9 cellular contexts compared by ENCODE assay signal in genomic region chr19:15199652-15200574, GRCh38. TPM values are rescaled to one million over a fixed set of nuclear protein-coding genes. Genes with fewer than 3 reads are reported as not detected.
DNase-seq lines count a peak whose midpoint lies in the region; ATAC-seq and TF ChIP-seq lines count a peak whose summit lies in the region.
"Had no signal": no experiment of that assay in that cellular context is flagged by ENCODE, and none has a peak within 500 bp of the region (broad histone marks: within the 10 kb centered on the region; RNA-seq: fewer than 3 reads in every experiment).

No MANE protein-coding gene starts in this region.

- BruUV-seq in A673 (replicated peaks; lab: Mats Ljungman, UMichigan) = no TSS peak

- H3K9me3 Mint-ChIP-seq in dendritic cell treated with granulocyte-macrophage colony-stimulating factor and Interleukin-4, amounts not matched to agents 40 ng/mL and 50 ng/mL, for 4 days = no peaks in the 10 kb centered on the region

- peaks cover 60% of the 10 kb centered on the region for H3K27me3 Mint-ChIP-seq in dendritic cell treated with granulocyte-macrophage colony-stimulating factor and Interleukin-4, amounts not matched to agents 40 ng/mL and 50 ng/mL, for 4 days

- peak overlapping the region; percentile 68 for H3K4me3 Mint-ChIP-seq in dendritic cell treated with granulocyte-macrophage colony-stimulating factor and Interleukin-4, amounts not matched to agents 40 ng/mL and 50 ng/mL, for 4 days

- peaks cover 37% of the 10 kb centered on the region for H3K4me1 Mint-ChIP-seq in dendritic cell treated with granulocyte-macrophage colony-stimulating factor and Interleukin-4, amounts not matched to agents 40 ng/mL and 50 ng/mL, for 4 days (ENCODE audit: low read depth)

- CTCF ChIA-PET in A673 (lab: Charles Lee) = no interaction called here

- POLR2A ChIA-PET in A673 (lab: Charles Lee; ENCODE audit: low non-redundant PET) = no interaction called here

- peaks cover 4% of the 10 kb centered on the region for H3K36me3 ChIP-seq in A673 (ENCODE audit: insufficient read depth, low read length, poor library complexity, severe bottlenecking)
- peaks cover 27% of the 10 kb centered on the region for H3K36me3 ChIP-seq in HUES64 (ENCODE audit: insufficient read depth, low read length)
- H3K36me3 ChIP-seq in mesodermal cell (ENCODE audit: control insufficient read depth, insufficient read depth, low read length) = peaks cover 20% of the 10 kb centered on the region

- TF ChIP-seq CTCF in A673 (conservative IDR thresholded peaks at IDR 0.05; ENCODE audit: low read depth, low read length) = no peak

- H3K27ac ChIP-seq in A673 (ENCODE audit: low read depth, low read length, poor library complexity, severe bottlenecking) (peak overlapping the region; percentile 73), HUES64 (ENCODE audit: low read depth, low read length) (peak overlapping the region; percentile 73), mesodermal cell (ENCODE audit: low read depth, low read length, severe bottlenecking) (no peak overlapping the region)

- H3K4me3 ChIP-seq in A673 (ENCODE audit: low read depth, low read length, poor library complexity, severe bottlenecking) = peak overlapping the region; percentile 90
- H3K4me3 ChIP-seq in HUES64 (ENCODE audit: low read length) = peak overlapping the region; percentile 100
- peak overlapping the region; percentile 95 for H3K4me3 ChIP-seq in mesodermal cell (ENCODE audit: extremely low read depth, insufficient read depth, low read length, poor library complexity, severe bottlenecking)

- peak overlapping the region; percentile 85 for H3K9ac ChIP-seq in HUES64 (ENCODE audit: low read depth, low read length)

- no peak for DNase-seq in A673 (ENCODE audit: low spot score)
- DNase-seq in stimulated activated naive CD4-positive, alpha-beta T cell treated with Interleukin-2 at 50 U/mL for 16 hours (lab: John Stamatoyannopoulos, UW) = no peak
- DNase-seq in putamen (ENCODE audit: low spot score) = no peak

- H3K9me3 ChIP-seq in A673 (ENCODE audit: low read depth, low read length, poor library complexity, severe bottlenecking) (no peaks in the 10 kb centered on the region), HUES64 (ENCODE audit: insufficient read depth, low read depth, low read length) (no peaks in the 10 kb centered on the region), mesodermal cell (ENCODE audit: control insufficient read depth, low read length) (no peaks in the 10 kb centered on the region)

- H3K27me3 ChIP-seq in A673 (replicated peaks; ENCODE audit: insufficient read depth, low read depth, low read length, poor library complexity) (no peaks in the 10 kb centered on the region), HUES64 (ENCODE audit: insufficient read depth, low read length) (no peaks in the 10 kb centered on the region)

- ATAC-seq in HG02678 (IDR thresholded peaks at IDR 0.05; ENCODE audit: unreplicated experiment) (no peak), GM18520 (IDR thresholded peaks at IDR 0.05; ENCODE audit: unreplicated experiment) (no peak)
- ATAC-seq: left colon had no signal

- peak overlapping the region; percentile 2 for H3K27ac Mint-ChIP-seq in dendritic cell treated with granulocyte-macrophage colony-stimulating factor and Interleukin-4, amounts not matched to agents 40 ng/mL and 50 ng/mL, for 4 days

- 2% methylated on average over 68 of the region's 83 CpGs for WGBS in HUES64
- 6 to 7% methylated on average over 14 to 45 of the region's 83 CpGs for WGBS in mesodermal cell (ENCODE audit: insufficient coverage in 2 of 2), 2 experiments

- H3K36me3 Mint-ChIP-seq in dendritic cell treated with granulocyte-macrophage colony-stimulating factor and Interleukin-4, amounts not matched to agents 40 ng/mL and 50 ng/mL, for 4 days (ENCODE audit: low read depth) = no peaks in the 10 kb centered on the region

- peaks cover 11% of the 10 kb centered on the region for H3K4me1 ChIP-seq in A673 (ENCODE audit: insufficient read depth, low read length, poor library complexity, severe bottlenecking)
- peaks cover 3% of the 10 kb centered on the region for H3K4me1 ChIP-seq in HUES64 (ENCODE audit: insufficient read depth, low read length)
- H3K4me1 ChIP-seq in mesodermal cell (ENCODE audit: control insufficient read depth, insufficient read depth, low read length, poor library complexity, severe bottlenecking) = peaks cover 2% of the 10 kb centered on the region

- intact Hi-C loops in A673 (cut with micrococcal nuclease; ENCODE audit: unreplicated experiment) = no loop called here
- intact Hi-C loops in dendritic cell treated with granulocyte-macrophage colony-stimulating factor and Interleukin-4, amounts not matched to agents 40 ng/mL and 50 ng/mL, for 4 days (cut with micrococcal nuclease) = loop anchor here (5.0 kb wide), 1 partner anchor 32 kb away; the partner anchor contains the start of gene EPHX3

RNA-seq across cellular contexts. Expression of gene NOTCH3, which starts 0.9 kb away (rescaled TPM):
- total RNA-seq in A673 (2021) = 19.7 and 41.9 TPM in 2 replicates
- polyA plus RNA-seq in HUES64 (2013, experiment 1 of 2) = 52.5 TPM
- polyA plus RNA-seq in HUES64 (2013, experiment 2 of 2) = 56.0 TPM
- polyA plus RNA-seq in mesodermal cell (2013, experiment 1 of 2) = 64.3 TPM
- polyA plus RNA-seq in mesodermal cell (2013, experiment 2 of 2) = 53.5 TPM

RNA-seq across cellular contexts. Expression of gene EPHX3, which starts 32.3 kb away (rescaled TPM):
- total RNA-seq in A673 (2021) = 0.73 and 1.2 TPM in 2 replicates
- polyA plus RNA-seq in HUES64 (2013, experiment 1 of 2) = 12.0 TPM
- 12.4 TPM for polyA plus RNA-seq in HUES64 (2013, experiment 2 of 2)
- polyA plus RNA-seq in mesodermal cell (2013, experiment 1 of 2) = 1.00 TPM
- polyA plus RNA-seq in mesodermal cell (2013, experiment 2 of 2) = 0.46 TPM
